In genomic region chr2:161159829-161160225, GRCh38 we compare ENCODE assay signal across 8 cellular contexts. TPM values are rescaled to one million over a fixed set of nuclear protein-coding genes. Genes with fewer than 3 reads are reported as not detected.
DNase-seq lines count a peak whose midpoint lies in the region; ATAC-seq and TF ChIP-seq lines count a peak whose summit lies in the region.

No MANE protein-coding gene starts in this region.

- no peak overlapping the region for H3K23ac ChIP-seq in trophoblast cell (ENCODE audit: low read length)

- no CpG with 5 or more reads among the region's 7 CpGs for WGBS in trophoblast cell (ENCODE audit: extremely low coverage, insufficient coverage, insufficient read length)

- TF ChIP-seq CTCF in HL-60 (IDR thresholded peaks at IDR 0.05; ENCODE audit: insufficient read depth, low read length), result no peak
- no peak for TF ChIP-seq CTCF in coronary artery (IDR thresholded peaks at IDR 0.05)

- no peak overlapping the region for H2AK5ac ChIP-seq in trophoblast cell (ENCODE audit: low read length)

- no peak overlapping the region for H4K12ac ChIP-seq in trophoblast cell (ENCODE audit: low read depth, low read length)

- H4K91ac ChIP-seq in trophoblast cell (ENCODE audit: low read depth, low read length), result no peak overlapping the region

- H3K9me3 ChIP-seq in trophoblast cell (ENCODE audit: insufficient read depth, low read depth, low read length), result no peaks in the 10 kb centered on the region

- peaks cover 7% of the 10 kb centered on the region for H3K79me2 ChIP-seq in trophoblast cell (ENCODE audit: control insufficient read depth, insufficient read depth, low read length, poor library complexity)

- H3K4me2 ChIP-seq in trophoblast cell (ENCODE audit: low read length), result peak overlapping the region; percentile 56

- peak overlapping the region; percentile 19 for H3K4me3 ChIP-seq in HL-60 (replicated peaks; ENCODE audit: insufficient read depth, low read length)
- peak overlapping the region; percentile 96 for H3K4me3 ChIP-seq in coronary artery
- H3K4me3 ChIP-seq in trophoblast cell (ENCODE audit: low read depth, low read length), result no peak overlapping the region

- H2BK120ac ChIP-seq in trophoblast cell (ENCODE audit: insufficient read depth, low read length, poor library complexity), result no peak overlapping the region

- H3K79me1 ChIP-seq in trophoblast cell (ENCODE audit: low read length), result peaks cover 7% of the 10 kb centered on the region

- H3K4me1 ChIP-seq in trophoblast cell (ENCODE audit: control insufficient read depth in 1 of 2, insufficient read depth in 2 of 2, low read length in 2 of 2), result no peaks in the 10 kb centered on the region

- no peak overlapping the region for H3K18ac ChIP-seq in trophoblast cell (ENCODE audit: low read length)

- no peak overlapping the region for H2BK5ac ChIP-seq in trophoblast cell (ENCODE audit: low read depth, low read length, poor library complexity)

- ATAC-seq in GM19463 (IDR thresholded peaks at IDR 0.05; ENCODE audit: unreplicated experiment) (peak; percentile 0), HG02571 (IDR thresholded peaks at IDR 0.05; ENCODE audit: unreplicated experiment) (no peak), HG03025 (IDR thresholded peaks at IDR 0.05; ENCODE audit: low FRiP score, unreplicated experiment) (no peak), GM21825 (IDR thresholded peaks at IDR 0.05; ENCODE audit: unreplicated experiment) (no peak)

- peak overlapping the region; percentile 94 for H3K27ac ChIP-seq in HL-60 (replicated peaks)
- H3K27ac ChIP-seq in coronary artery, result peak overlapping the region; percentile 78 to 99
- no peak overlapping the region for H3K27ac ChIP-seq in trophoblast cell (ENCODE audit: low read depth, low read length)

- DNase-seq in HL-60 (ENCODE audit: low read depth in 1 of 2, low spot score in 1 of 2), result no peak
- no peak for DNase-seq in coronary artery (ENCODE audit: low spot score)
- DNase-seq in trophoblast cell, result no peak
- DNase-seq in NCI-H1417 treated with DMSO at 0.1 percent for 48 hours (lab: John Stamatoyannopoulos, UW), result no peak

- H3K4ac ChIP-seq in trophoblast cell (ENCODE audit: low read depth, low read length), result no peak overlapping the region

- H2AFZ ChIP-seq in trophoblast cell (ENCODE audit: insufficient read depth, low read length, poor library complexity), result no peak overlapping the region

- H3K36me3 ChIP-seq in trophoblast cell (ENCODE audit: control insufficient read depth in 1 of 2, insufficient read depth in 2 of 2, low read length in 2 of 2), result no peaks in the 10 kb centered on the region

- no peaks in the 10 kb centered on the region for H3K27me3 ChIP-seq in HL-60 (ENCODE audit: insufficient read depth, poor library complexity, severe bottlenecking)
- no peaks in the 10 kb centered on the region for H3K27me3 ChIP-seq in trophoblast cell (ENCODE audit: insufficient read depth, low read length)

- no peak overlapping the region for H2BK12ac ChIP-seq in trophoblast cell (ENCODE audit: low read length)

- no peak overlapping the region for H3K9ac ChIP-seq in trophoblast cell (ENCODE audit: low read length)

- H3K14ac ChIP-seq in trophoblast cell (ENCODE audit: low read length), result no peak overlapping the region

- no peak overlapping the region for H4K8ac ChIP-seq in trophoblast cell (ENCODE audit: low read depth, low read length)

RNA-seq across cellular contexts. Expression of gene TANK, which starts 0.4 kb away (rescaled TPM):
- 73.9 and 77.5 TPM in 2 replicates for polyA plus RNA-seq in trophoblast cell (2013)
